ENCODE assay signal across 11 cellular contexts in genomic region chr1:35876988-35877387, GRCh38. TPM values are rescaled to one million over a fixed set of nuclear protein-coding genes. Genes with fewer than 3 reads are reported as not detected.
DNase-seq lines count a peak whose midpoint lies in the region; ATAC-seq, FAIRE-seq and TF ChIP-seq lines count a peak whose summit lies in the region.
"Had no signal": no experiment of that assay in that cellular context is flagged by ENCODE, and none has a peak within 500 bp of the region (broad histone marks: within the 10 kb centered on the region; RNA-seq: fewer than 3 reads in every experiment).

No MANE protein-coding gene starts in this region.

- H3K9me3 ChIP-seq in GM12878 (replicated peaks; ENCODE audit: control insufficient read depth, insufficient read depth, low read length) = no peaks in the 10 kb centered on the region
- H3K9me3 ChIP-seq in left lung = no peaks in the 10 kb centered on the region

- TF ChIP-seq CTCF in GM12878 (IDR thresholded peaks at IDR 0.05 in 2 of 3, conservative IDR thresholded peaks at IDR 0.05 in 1 of 3; ENCODE audit: control insufficient read depth in 2 of 3, extremely low read depth in 1 of 3, insufficient read depth in 1 of 3, low read depth in 3 of 3, low read length in 3 of 3) (no peak), left lung (IDR thresholded peaks at IDR 0.05) (no peak)

- H3K4me3 ChIP-seq in GM12878 (no peak overlapping the region), left lung (no peak overlapping the region)

- TF ChIP-seq RAD21 in GM12878 (IDR thresholded peaks at IDR 0.05; ENCODE audit: insufficient read depth, low read depth, low read length) = no peak

- H3K27ac ChIP-seq in GM12878 (ENCODE audit: control insufficient read depth, insufficient read depth) = no peak overlapping the region
- H3K27ac ChIP-seq in left lung = no peak overlapping the region
- H3K27ac ChIP-seq: KMS-11 had no signal

- no peaks in the 10 kb centered on the region for H3K27me3 ChIP-seq in GM12878 (replicated peaks in 1 of 2; ENCODE audit: control insufficient read depth in 2 of 2, insufficient read depth in 2 of 2, low read length in 1 of 2)
- no peaks in the 10 kb centered on the region for H3K27me3 ChIP-seq in left lung

- intact Hi-C loops in GM12878 (cut with micrococcal nuclease; ENCODE audit: unreplicated experiment) (no loop called here), left lung (cut with DNase I) (no loop called here)

- POLR2A ChIA-PET in GM12878 (lab: Charles Lee) = no interaction called here

- H4K20me1 ChIP-seq in GM12878 (ENCODE audit: control insufficient read depth, insufficient read depth) = no peaks in the 10 kb centered on the region

- BruUV-seq in GM12878 (replicated peaks; lab: Mats Ljungman, UMichigan) = no TSS peak

- peak; percentile 58; the same call in 2 of the 3 replicates for ATAC-seq in GM12878
- peak; percentile 53 for ATAC-seq in left lung
- ATAC-seq in HG03469 (IDR thresholded peaks at IDR 0.05; ENCODE audit: unreplicated experiment) = no peak
- ATAC-seq in HG02610 (IDR thresholded peaks at IDR 0.05; ENCODE audit: unreplicated experiment) = no peak
- no peak for ATAC-seq in HG03432 (IDR thresholded peaks at IDR 0.05; ENCODE audit: unreplicated experiment)

- H3K36me3 ChIP-seq in GM12878 (ENCODE audit: control insufficient read depth in 2 of 2, insufficient read depth in 2 of 2, low read length in 1 of 2) (no peaks in the 10 kb centered on the region), left lung (no peaks in the 10 kb centered on the region)

- WGBS in GM12878 (ENCODE audit: insufficient coverage, insufficient replicate concordance, low lambda C conversion rate, missing lambda C conversion rate) = 24% methylated on average over 5 of the region's 5 CpGs

- no peak overlapping the region for H3K9ac ChIP-seq in GM12878 (ENCODE audit: control insufficient read depth, insufficient read depth, low read length)
- H3K9ac ChIP-seq: KMS-11 had no signal

- H3K4me1 ChIP-seq in GM12878 (ENCODE audit: control insufficient read depth, insufficient read depth, low read length) = no peaks in the 10 kb centered on the region; the same call in 1 of the 2 replicates
- H3K4me1 ChIP-seq in left lung = no peaks in the 10 kb centered on the region

- H2AFZ ChIP-seq in GM12878 (ENCODE audit: control insufficient read depth, low read depth, low read length) = no peak overlapping the region

- no peaks in the 10 kb centered on the region for H3K79me2 ChIP-seq in GM12878 (ENCODE audit: control insufficient read depth, insufficient read depth, low read length)

- in situ Hi-C loops in GM12878 (cut with MboI) = no loop called here

- CTCF ChIA-PET in GM12878 (lab: Yijun Ruan, JAX) = interaction anchor here (0.5 kb wide), 1 partner anchor 184 kb away, joined by 4 read pairs; no protein-coding TSS in a partner anchor

- RAD21 ChIA-PET in GM12878 (lab: Charles Lee; ENCODE audit: unreplicated experiment) = no interaction called here

- TF ChIP-seq POLR2A in GM12878 (IDR thresholded peaks at IDR 0.05; ENCODE audit: low read depth, low read length) = no peak

- FAIRE-seq in GM12878 (lab: Jason Lieb, UNC) = no peak

- TF ChIP-seq EP300 in GM12878 (IDR thresholded peaks at IDR 0.05; ENCODE audit: borderline replicate concordance in 1 of 2, control insufficient read depth in 1 of 2, low read depth in 2 of 2, low read length in 2 of 2) = no peak

- SMC1A ChIA-PET in GM12878 (lab: Charles Lee; ENCODE audit: uncharacterized antibody, unreplicated experiment) = interaction anchor here (0.6 kb wide), 1 partner anchor 98 kb away, joined by 3 read pairs; no protein-coding TSS in a partner anchor

- peak; percentile 57 for DNase-seq in ELF-1 (ENCODE audit: low read depth, low spot score)
- peak; percentile 27 for DNase-seq in M059J (ENCODE audit: low read depth)
- DNase-seq in GM12878 (ENCODE audit: low read depth, low spot score) = no peak
- DNase-seq in left lung = no peak
- no peak for DNase-seq in anterior cingulate cortex (lab: John Stamatoyannopoulos, UW)
- DNase-seq: activated naive CD4-positive, alpha-beta T cell treated with anti-CD3 and anti-CD28 coated beads, Interleukin-2, amount 50 U/mL, for 16 hours; C1 segment of cervical spinal cord had no signal

- no peak overlapping the region for H3K4me2 ChIP-seq in GM12878 (ENCODE audit: control insufficient read depth, insufficient read depth)
- H3K4me2 ChIP-seq: KMS-11 had no signal

TF ChIP-seq in GM12878, 131 proteins besides CTCF, POLR2A, EP300 and RAD21 (continues in another document):
- TF ChIP-seq PML (IDR thresholded peaks at IDR 0.05; ENCODE audit: low read length) = no peak
- 0 out of 2 replicates have a peak, but pooled peaks have one; percentile 33 for TF ChIP-seq SIN3A (IDR thresholded peaks at IDR 0.05; ENCODE audit: low read depth, low read length)
- TF ChIP-seq REST (IDR thresholded peaks at IDR 0.05; ENCODE audit: low read depth, low read length) = peak; percentile 92

RNA-seq across cellular contexts. Expression of gene AGO1, which starts 6.0 kb away (rescaled TPM):
- 7.1 and 12.0 TPM in 2 replicates for total RNA-seq in M059J (2014; rRNA removed; shearing (Covaris generic))
- 30.6 and 31.0 TPM in 2 replicates for total RNA-seq in GM12878 (2013; cell fraction: nucleolus; rRNA removed)
- total RNA-seq in GM12878 (2014; rRNA removed) = 7.0 and 7.8 TPM in 2 replicates
- total RNA-seq in GM12878 (2014; rRNA removed; fragmentation: Illumina TruSeq; extraction: Trizol) = 7.8 TPM in 2 replicates
- total RNA-seq in GM12878 (2021) = 24.0 and 24.2 TPM in 2 replicates
- 6.3 TPM for polyA plus RNA-seq in GM12878 (2011; ENCODE audit: low read depth)
- 8.2 and 14.5 TPM in 2 replicates for polyA plus RNA-seq in GM12878 (2011; rRNA removed)
- 17.2 and 18.7 TPM in 2 replicates for polyA plus RNA-seq in GM12878 (2011; cell fraction: cytosol; rRNA removed)
- polyA plus RNA-seq in GM12878 (2011; cell fraction: nucleus; rRNA removed) = 18.9 and 20.4 TPM in 2 replicates
- polyA plus RNA-seq in GM12878 (2012) = 8.1 and 9.4 TPM in 2 replicates
- polyA plus RNA-seq in GM12878 (2014; fragmentation: Illumina TruSeq; extraction: Trizol) = 9.7 and 11.8 TPM in 2 replicates
- 1 to 10 TPM; 1.8 to 3.3 TPM for polyA plus RNA-seq in GM12878 (2014; fragmentation: Nextera tagmentation; extraction: Ambion mirVana)
- polyA plus RNA-seq in GM12878 (2014; rRNA removed) = 9.8 and 10.2 TPM in 2 replicates
- 1 to 10 TPM; 7.7 to 8.4 TPM for polyA plus RNA-seq in GM12878 (2016; fragmentation: Nextera tagmentation; extraction: Ambion mirVana)
- 36.6 and 47.7 TPM in 2 replicates for polyA minus RNA-seq in GM12878 (2011; rRNA and poly(A)+ RNA removed)
- polyA minus RNA-seq in GM12878 (2011; cell fraction: cytosol; rRNA and poly(A)+ RNA removed) = 15.0 and 21.2 TPM in 2 replicates
- polyA minus RNA-seq in GM12878 (2011; cell fraction: nucleus; rRNA and poly(A)+ RNA removed) = 7.6 and 12.0 TPM in 2 replicates
- total RNA-seq in left lung = 10 to 100 TPM; 24.3 to 29.7 TPM

RNA-seq across cellular contexts. Expression of gene AGO3, which starts 53.9 kb away (rescaled TPM):
- 8.1 and 19.3 TPM in 2 replicates for total RNA-seq in M059J (2014; rRNA removed; shearing (Covaris generic))
- 90.9 and 91.0 TPM in 2 replicates for total RNA-seq in GM12878 (2013; cell fraction: nucleolus; rRNA removed)
- 8.5 and 11.5 TPM in 2 replicates for total RNA-seq in GM12878 (2014; rRNA removed)
- total RNA-seq in GM12878 (2014; rRNA removed; fragmentation: Illumina TruSeq; extraction: Trizol) = 10.0 and 11.8 TPM in 2 replicates
- total RNA-seq in GM12878 (2021) = 16.1 and 17.6 TPM in 2 replicates
- 9.6 TPM for polyA plus RNA-seq in GM12878 (2011; ENCODE audit: low read depth)
- 26.7 and 35.2 TPM in 2 replicates for polyA plus RNA-seq in GM12878 (2011; rRNA removed)
- polyA plus RNA-seq in GM12878 (2011; cell fraction: cytosol; rRNA removed) = 18.6 and 23.9 TPM in 2 replicates
- polyA plus RNA-seq in GM12878 (2011; cell fraction: nucleus; rRNA removed) = 30.5 and 30.8 TPM in 2 replicates
- 5.8 and 8.9 TPM in 2 replicates for polyA plus RNA-seq in GM12878 (2012)
- 11.6 and 12.3 TPM in 2 replicates for polyA plus RNA-seq in GM12878 (2014; fragmentation: Illumina TruSeq; extraction: Trizol)
- polyA plus RNA-seq in GM12878 (2014; fragmentation: Nextera tagmentation; extraction: Ambion mirVana) = 1 to 10 TPM; 3.9 to 4.2 TPM
- polyA plus RNA-seq in GM12878 (2014; rRNA removed) = 10.3 and 12.8 TPM in 2 replicates
- polyA plus RNA-seq in GM12878 (2016; fragmentation: Nextera tagmentation; extraction: Ambion mirVana) = 10 to 100 TPM; 17.2 to 18.6 TPM
- 44.2 and 61.5 TPM in 2 replicates for polyA minus RNA-seq in GM12878 (2011; rRNA and poly(A)+ RNA removed)
- 8.6 and 17.7 TPM in 2 replicates for polyA minus RNA-seq in GM12878 (2011; cell fraction: cytosol; rRNA and poly(A)+ RNA removed)
- polyA minus RNA-seq in GM12878 (2011; cell fraction: nucleus; rRNA and poly(A)+ RNA removed) = 23.8 and 38.1 TPM in 2 replicates
- total RNA-seq in left lung = 10 to 100 TPM; 28.0 to 30.1 TPM

Comparison
In these comparisons a context has a peak if more than half of its experiments do, and no peak if none do; other contexts are left out.
1. DNase-seq: peak in ELF-1 (single experiment) and M059J (single experiment); none in GM12878 (single experiment), left lung (0 of 2) and anterior cingulate cortex (0 of 58).
2. ATAC-seq: peak in GM12878 (single experiment) and left lung (single experiment); none in HG03469 (single experiment), HG02610 (single experiment) and HG03432 (single experiment).